Comparison of ENCODE assay signal across 18 cellular contexts in the genomic region with DNA sequence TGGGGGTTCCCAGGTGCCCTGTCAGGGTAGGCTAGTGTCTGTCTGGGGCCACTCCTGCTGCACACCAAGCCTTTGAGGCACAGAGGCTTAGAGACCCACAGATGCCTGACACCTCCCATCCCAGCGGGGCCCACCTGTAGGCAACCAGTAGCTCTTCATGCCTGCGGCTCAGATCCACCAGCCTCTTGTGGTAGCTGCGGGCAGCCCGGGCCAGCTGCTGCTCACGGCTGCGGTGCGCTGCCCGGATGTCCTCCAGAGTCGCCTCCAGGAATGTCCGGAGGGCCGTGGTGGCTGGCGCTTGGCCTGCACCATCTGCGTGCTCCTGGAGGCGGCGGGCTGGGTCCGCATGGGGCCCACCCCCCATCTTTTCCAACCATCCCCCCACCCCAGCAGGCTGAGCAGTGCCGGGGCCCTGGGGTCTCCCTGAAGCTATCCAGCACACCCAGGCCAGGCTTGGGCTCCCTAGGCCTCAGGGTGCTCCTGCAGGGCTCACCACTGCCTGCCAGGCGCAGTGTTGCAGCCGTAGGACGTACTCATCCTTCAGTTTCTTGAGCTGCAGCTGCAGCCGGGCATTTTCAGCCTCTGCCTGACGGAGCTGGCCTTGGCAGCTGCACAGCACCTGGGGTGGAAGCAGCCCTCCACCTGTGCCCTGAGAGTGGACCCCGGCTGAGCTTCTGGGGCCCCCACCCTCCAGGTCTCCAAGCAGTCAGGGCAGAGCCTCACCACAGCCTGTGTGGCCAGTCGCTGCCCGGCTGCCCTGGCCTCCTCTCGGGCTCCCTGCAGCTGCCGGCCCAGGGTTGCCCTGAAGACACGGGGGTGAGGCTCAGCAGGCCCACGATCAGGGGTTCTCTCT. TPM values are rescaled to one million over a fixed set of nuclear protein-coding genes. Genes with fewer than 3 reads are reported as not detected.
DNase-seq lines count a peak whose midpoint lies in the region; FAIRE-seq and TF ChIP-seq lines count a peak whose summit lies in the region.
"Had no signal": no experiment of that assay in that cellular context is flagged by ENCODE, and none has a peak within 500 bp of the region (broad histone marks: within the 10 kb centered on the region; RNA-seq: fewer than 3 reads in every experiment).

No MANE protein-coding gene starts in this region.

- peak; percentile 27; the same call in 1 of the 2 replicates for TF ChIP-seq POLR2A in GM12892 (IDR thresholded peaks at IDR 0.05; ENCODE audit: low read depth, low read length)
- no peak for TF ChIP-seq POLR2A in spleen (IDR thresholded peaks at IDR 0.05)

- peaks cover 59% of the 10 kb centered on the region for H4K20me1 ChIP-seq in BLaER1

- peak overlapping the region; percentile 31; the same call in 1 of the 2 replicates for H3K4me3 ChIP-seq in BLaER1
- no peak overlapping the region for H3K4me3 ChIP-seq in SJCRH30
- no peak overlapping the region for H3K4me3 ChIP-seq in spleen
- H3K4me3 ChIP-seq: lung, Peyer's patch, uterus had no signal

- H3K9ac ChIP-seq in BLaER1 = peak overlapping the region; percentile 55; the same call in 1 of the 2 replicates
- H3K9ac ChIP-seq: parathyroid adenoma had no signal

- WGBS in spleen, 5 donors = 72 to 91% (median 77%) methylated on average over 6 to 29 of the region's 29 CpGs

- H3K9me3 ChIP-seq in BLaER1 = no peaks in the 10 kb centered on the region
- no peaks in the 10 kb centered on the region for H3K9me3 ChIP-seq in SJCRH30 (replicated peaks)
- no peaks in the 10 kb centered on the region for H3K9me3 ChIP-seq in spleen
- H3K9me3 ChIP-seq: Peyer's patch, uterus had no signal

- TF ChIP-seq CTCF in spleen (IDR thresholded peaks at IDR 0.05 in 8 of 11, conservative IDR thresholded peaks at IDR 0.05 in 3 of 11) = no peak

- H3K27ac ChIP-seq in BLaER1 (peak overlapping the region; percentile 52), SJCRH30 (no peak overlapping the region), spleen (no peak overlapping the region)
- H3K27ac ChIP-seq: parathyroid adenoma, uterus had no signal

- FAIRE-seq in GM12892 (lab: Jason Lieb, UNC) = no peak
- FAIRE-seq: GM12891, keratinocyte had no signal

- no peaks in the 10 kb centered on the region for H3K27me3 ChIP-seq in BLaER1
- no peaks in the 10 kb centered on the region for H3K27me3 ChIP-seq in SJCRH30
- peaks cover 0 to 42% (median 18%) of the 10 kb centered on the region in 7 donors for H3K27me3 ChIP-seq in spleen (replicated peaks in 1 of 7)

- H3K4me1 ChIP-seq in BLaER1 (peaks cover 80% of the 10 kb centered on the region), SJCRH30 (peaks cover 16% of the 10 kb centered on the region), spleen (peaks cover 22 to 85% (median 64%) of the 10 kb centered on the region in 6 donors)

- intact Hi-C loops in spleen (cut with DNase I; ENCODE audit: low total_unique reads) = no loop called here

- peak overlapping the region; percentile 100 for H3K4me2 ChIP-seq in BLaER1

- DNase-seq in GM12892 (ENCODE audit: insufficient read length) (no peak), SJCRH30 (peak; percentile 61 to 64), spleen (no peak), DMS153 (lab: John Stamatoyannopoulos, UW) (no peak), EL (no peak)
- DNase-seq: activated CD4-positive, alpha-beta T cell treated with anti-CD3 and anti-CD28 coated beads for 36 hours; activated effector memory CD4-positive, alpha-beta T cell treated with Interleukin-2 at 50 U/mL for 16 hours; hippocampal formation; NCI-H1105 treated with DMSO at 0.1 percent for 48 hours; NCI-H2107; Peyer's patch; stimulated activated CD4-positive, alpha-beta T cell treated with anti-CD3 and anti-CD28 coated beads, Interleukin-2, amount 100 ng/mL, for 24 hours; uterus had no signal

- H3K36me3 ChIP-seq in BLaER1 = peaks cover 4% of the 10 kb centered on the region
- no peaks in the 10 kb centered on the region for H3K36me3 ChIP-seq in SJCRH30
- peaks cover 0 to 16% (median 0%) of the 10 kb centered on the region in 6 donors for H3K36me3 ChIP-seq in spleen
- H3K36me3 ChIP-seq: uterus had no signal

RNA-seq across cellular contexts. Expression of a gene that starts 1.8 kb away (rescaled TPM):
- polyA plus RNA-seq in GM12892 (2012; ENCODE audit: missing spikeins) = 10.1 TPM
- 4.5 and 5.0 TPM in 2 replicates for total RNA-seq in SJCRH30 (2014; rRNA removed; shearing (Covaris generic))
- 10 to 100 TPM in 1 of 7 donors, 1 to 10 TPM in 6; 2.9 to 11.9 (median 6.3) TPM for total RNA-seq in spleen
- 10 to 100 TPM; 12.0 to 23.7 (median 13.9) TPM for polyA plus RNA-seq in spleen

RNA-seq across cellular contexts. Expression of a gene that starts 2.5 kb away (rescaled TPM):
- 7.5 TPM for polyA plus RNA-seq in GM12892 (2012; ENCODE audit: missing spikeins)
- 6.0 and 8.9 TPM in 2 replicates for total RNA-seq in SJCRH30 (2014; rRNA removed; shearing (Covaris generic))
- total RNA-seq in spleen = 10 to 100 TPM in 6 of 7 donors, 1 to 10 TPM in 1; 7.7 to 25.8 (median 17.6) TPM
- polyA plus RNA-seq in spleen = 10 to 100 TPM; 25.7 to 75.8 (median 32.5) TPM

RNA-seq across cellular contexts. Expression of a gene that starts 3.5 kb away (rescaled TPM):
- polyA plus RNA-seq in GM12892 (2012; ENCODE audit: missing spikeins) = 1.6 TPM
- total RNA-seq in SJCRH30 (2014; rRNA removed; shearing (Covaris generic)) = 11.4 and 11.7 TPM in 2 replicates
- total RNA-seq in spleen = 10 to 100 TPM; 28.6 to 40.9 (median 36.4) TPM
- polyA plus RNA-seq in spleen = 10 to 100 TPM; 49.9 to 77.2 (median 63.4) TPM

RNA-seq across cellular contexts. Expression of a gene that starts 9.5 kb away (rescaled TPM):
- polyA plus RNA-seq in GM12892 (2012; ENCODE audit: missing spikeins) = 1.1 TPM
- 61.7 and 77.6 TPM in 2 replicates for total RNA-seq in SJCRH30 (2014; rRNA removed; shearing (Covaris generic))
- total RNA-seq in spleen = 10 to 100 TPM in 5 of 7 donors, 1 to 10 TPM in 2; 7.2 to 20.2 (median 12.8) TPM
- polyA plus RNA-seq in spleen = 10 to 100 TPM; 15.6 to 31.9 (median 30.4) TPM

RNA-seq across cellular contexts. Expression of a gene that starts 16.4 kb away (rescaled TPM):
- polyA plus RNA-seq in GM12892 (2012; ENCODE audit: missing spikeins) = 18.6 TPM
- 30.2 and 31.5 TPM in 2 replicates for total RNA-seq in SJCRH30 (2014; rRNA removed; shearing (Covaris generic))
- 10 to 100 TPM; 24.9 to 60.2 (median 39.5) TPM for total RNA-seq in spleen
- polyA plus RNA-seq in spleen = 10 to 100 TPM; 34.1 to 80.4 (median 37.7) TPM

Comparison
In these comparisons a context has a peak if more than half of its experiments do, and no peak if none do; other contexts are left out.
1. DNase-seq: peak in SJCRH30 (2 of 2); none in GM12892 (single experiment), spleen (single experiment), DMS153 (single experiment) and EL (single experiment).